In the genomic region with DNA sequence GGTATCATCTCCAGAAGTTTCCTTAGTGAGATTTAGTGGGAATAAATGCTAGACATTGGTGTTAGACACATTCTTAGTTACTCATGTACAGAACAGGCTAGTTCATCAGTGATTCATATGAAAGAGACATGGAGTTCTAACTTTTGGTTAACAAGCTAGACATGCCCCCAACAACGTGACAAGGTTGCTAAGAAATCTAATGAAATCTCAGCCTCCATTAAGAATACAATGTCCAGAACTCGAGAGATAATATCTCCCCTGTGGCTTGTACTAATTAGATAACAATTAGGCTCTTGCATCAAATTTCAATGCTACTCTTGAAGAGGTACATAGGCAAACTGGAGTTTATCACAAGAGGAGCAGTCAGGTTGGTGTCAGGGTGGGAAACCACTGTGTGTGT, we compare ENCODE assay signal across 1 cellular context.
TF ChIP-seq lines count a peak whose summit lies in the region.

No MANE protein-coding gene starts in this region.

TF ChIP-seq in SK-N-SH treated with all-trans-retinoic acid at 6 μM for 48 hours, 23 proteins besides CTCF, POLR2A, EP300 and RAD21:
- TF ChIP-seq ZNF565 (CRISPR knock-in tag; conservative IDR thresholded peaks at IDR 0.05; ENCODE audit: low read depth) (no peak), OSR1 (CRISPR knock-in tag; IDR thresholded peaks at IDR 0.05) (no peak), CSDC2 (CRISPR knock-in tag; IDR thresholded peaks at IDR 0.05) (no peak), ISL1 (CRISPR knock-in tag; IDR thresholded peaks at IDR 0.05) (no peak), ZFP30 (CRISPR knock-in tag; IDR thresholded peaks at IDR 0.05) (no peak), ESRRG (CRISPR knock-in tag; IDR thresholded peaks at IDR 0.05) (no peak), SNAI2 (CRISPR knock-in tag; IDR thresholded peaks at IDR 0.05) (no peak), BACH2 (CRISPR knock-in tag; IDR thresholded peaks at IDR 0.05; ENCODE audit: borderline replicate concordance) (no peak), TCF4 (CRISPR knock-in tag; IDR thresholded peaks at IDR 0.05; ENCODE audit: borderline replicate concordance) (no peak; the same call in 1 of the 2 replicates), ZC3H10 (CRISPR knock-in tag; IDR thresholded peaks at IDR 0.05) (no peak), RARB (CRISPR knock-in tag; IDR thresholded peaks at IDR 0.05) (no peak)
- TF ChIP-seq, protein P1, sequence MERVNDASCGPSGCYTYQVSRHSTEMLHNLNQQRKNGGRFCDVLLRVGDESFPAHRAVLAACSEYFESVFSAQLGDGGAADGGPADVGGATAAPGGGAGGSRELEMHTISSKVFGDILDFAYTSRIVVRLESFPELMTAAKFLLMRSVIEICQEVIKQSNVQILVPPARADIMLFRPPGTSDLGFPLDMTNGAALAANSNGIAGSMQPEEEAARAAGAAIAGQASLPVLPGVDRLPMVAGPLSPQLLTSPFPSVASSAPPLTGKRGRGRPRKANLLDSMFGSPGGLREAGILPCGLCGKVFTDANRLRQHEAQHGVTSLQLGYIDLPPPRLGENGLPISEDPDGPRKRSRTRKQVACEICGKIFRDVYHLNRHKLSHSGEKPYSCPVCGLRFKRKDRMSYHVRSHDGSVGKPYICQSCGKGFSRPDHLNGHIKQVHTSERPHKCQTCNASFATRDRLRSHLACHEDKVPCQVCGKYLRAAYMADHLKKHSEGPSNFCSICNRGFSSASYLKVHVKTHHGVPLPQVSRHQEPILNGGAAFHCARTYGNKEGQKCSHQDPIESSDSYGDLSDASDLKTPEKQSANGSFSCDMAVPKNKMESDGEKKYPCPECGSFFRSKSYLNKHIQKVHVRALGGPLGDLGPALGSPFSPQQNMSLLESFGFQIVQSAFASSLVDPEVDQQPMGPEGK (CRISPR knock-in tag; IDR thresholded peaks at IDR 0.05; ENCODE audit: borderline replicate concordance), result no peak
